ENCODE assay signal across 9 cellular contexts in the genomic region with DNA sequence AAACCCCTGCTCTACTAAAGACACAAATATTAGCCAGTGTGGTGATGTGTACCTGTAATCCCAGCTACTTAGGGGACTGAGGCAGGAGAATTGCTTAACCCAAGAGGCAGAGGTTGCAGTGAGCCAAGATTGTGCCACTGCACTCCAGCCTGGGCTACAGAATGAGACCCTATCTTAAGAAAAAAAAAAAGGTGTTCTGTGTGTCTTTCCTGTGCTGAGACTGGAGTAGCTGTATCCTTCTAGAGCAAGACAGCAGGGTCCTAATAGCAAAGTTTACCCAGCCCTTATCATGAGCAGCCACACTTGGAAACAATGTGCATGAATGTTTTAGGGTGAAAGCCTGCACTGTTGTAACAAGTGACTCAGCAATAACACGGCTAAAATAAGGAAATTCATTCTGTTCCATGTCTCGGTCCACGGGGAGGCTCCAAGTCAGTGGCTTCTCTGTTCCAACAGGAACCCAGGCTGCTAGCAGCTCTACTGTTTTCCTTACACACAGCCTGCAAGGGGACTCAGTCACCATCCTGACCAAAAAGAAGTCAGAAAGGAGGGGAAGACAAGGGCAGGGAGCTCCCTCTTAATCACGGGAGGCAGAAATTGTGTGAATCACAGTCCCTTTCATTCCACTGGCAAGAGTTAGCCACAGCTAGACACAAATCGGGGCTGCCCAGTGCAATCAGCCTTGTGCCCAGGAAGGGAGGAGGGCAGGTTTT. TPM values are rescaled to one million over a fixed set of nuclear protein-coding genes. Genes with fewer than 3 reads are reported as not detected.
DNase-seq lines count a peak whose midpoint lies in the region; ATAC-seq and TF ChIP-seq lines count a peak whose summit lies in the region.
"Had no signal": no experiment of that assay in that cellular context is flagged by ENCODE, and none has a peak within 500 bp of the region (broad histone marks: within the 10 kb centered on the region; RNA-seq: fewer than 3 reads in every experiment).

No MANE protein-coding gene starts in this region.

- TF ChIP-seq CTCF in testis (IDR thresholded peaks at IDR 0.05), result no peak

- 23% methylated on average over 5 of the region's 5 CpGs for WGBS in testis, 2 donors

- H3K27me3 ChIP-seq in testis, result no peaks in the 10 kb centered on the region

- no peak for ATAC-seq in HG03045 (IDR thresholded peaks at IDR 0.05; ENCODE audit: unreplicated experiment)
- no peak for ATAC-seq in HG02763 (IDR thresholded peaks at IDR 0.05; ENCODE audit: unreplicated experiment)

- peaks cover 22% of the 10 kb centered on the region for H3K4me1 ChIP-seq in testis
- H3K4me1 ChIP-seq: psoas muscle had no signal

- peak; percentile 60 for DNase-seq in LHCN-M2 (ENCODE audit: low read depth)
- DNase-seq in astrocyte of the hippocampus (ENCODE audit: low read depth, low spot score), result peak; percentile 73
- DNase-seq in inferior parietal cortex (ENCODE audit: extremely low spot score), result peak; percentile 81
- peak; percentile 80 for DNase-seq in testis
- no peak for DNase-seq in stimulated activated CD8-positive, alpha-beta memory T cell treated with anti-CD3 and anti-CD28 coated beads, Interleukin-4, amount 100 ng/mL, for 48 hours
- DNase-seq: psoas muscle had no signal

- TF ChIP-seq POLR2A in testis (IDR thresholded peaks at IDR 0.05), result no peak

- H3K27ac ChIP-seq in testis, result peak overlapping the region; percentile 59 to 67
- H3K27ac ChIP-seq: psoas muscle had no signal

- H3K9me3 ChIP-seq in testis, result no peaks in the 10 kb centered on the region
- H3K9me3 ChIP-seq: psoas muscle had no signal

- no peak overlapping the region for H3K4me3 ChIP-seq in testis
- H3K4me3 ChIP-seq: psoas muscle had no signal

- intact Hi-C loops in testis (cut with DNase I; ENCODE audit: low total_unique reads), result no loop called here

- no peaks in the 10 kb centered on the region for H3K36me3 ChIP-seq in testis (ENCODE audit: low read depth, missing control alignments)

RNA-seq across cellular contexts. Expression of a gene that starts 7.1 kb away (rescaled TPM):
- not detected in 2 replicates for total RNA-seq in LHCN-M2 (2014; rRNA removed)
- not detected for polyA plus RNA-seq in LHCN-M2 (2012)
- total RNA-seq in testis, result 1 to 10 TPM in 1 of 2 donors, under 1 TPM in 1; 0.39 to 1.3 TPM
- polyA plus RNA-seq in testis (ENCODE audit: insufficient read depth, low read depth, low replicate concordance), result 0.78 TPM
- total RNA-seq: activated T-helper 2 cell treated with anti-CD3 and anti-CD28 coated beads, Interferon-gamma antibody, Interleukin-2, Interleukin-4, amounts not matched to agents 10 μg/mL and 5 μg/mL and 100 μg/mL, durations not matched to agents 14 hours and 24 hours and 36 hours had no signal
